In genomic region chr16:11183035-11183812, GRCh38 we compare ENCODE assay signal across 14 cellular contexts.
DNase-seq lines count a peak whose midpoint lies in the region; ATAC-seq lines count a peak whose summit lies in the region.
"Had no signal": no experiment of that assay in that cellular context is flagged by ENCODE, and none has a peak within 500 bp of the region (broad histone marks: within the 10 kb centered on the region; RNA-seq: fewer than 3 reads in every experiment).

No MANE protein-coding gene starts in this region.

- no peaks in the 10 kb centered on the region for H3K9me3 Mint-ChIP-seq in activated CD4-positive, alpha-beta T cell treated with anti-CD3 and anti-CD28 coated beads for 36 hours (ENCODE audit: low read depth)
- H3K9me3 Mint-ChIP-seq in stimulated activated effector memory CD8-positive, alpha-beta T cell treated with anti-CD3 and anti-CD28 coated beads, Interleukin-12 subunit alpha, Interleukin-12 subunit beta, amount 100 ng/mL, for 72 hours: no peaks in the 10 kb centered on the region

- no peaks in the 10 kb centered on the region for H3K36me3 ChIP-seq in H7 (replicated peaks; ENCODE audit: control insufficient read depth, insufficient read depth, low read length)

- intact Hi-C loops in activated CD4-positive, alpha-beta T cell treated with anti-CD3 and anti-CD28 coated beads for 36 hours (cut with DNase I, micrococcal nuclease): loop anchor here in 1 of 2 experiments (2.0 kb wide), 1 partner anchor 42 kb away; no protein-coding TSS in a partner anchor

- H3K4me3 Mint-ChIP-seq in activated CD4-positive, alpha-beta T cell treated with anti-CD3 and anti-CD28 coated beads for 36 hours: no peak overlapping the region
- H3K4me3 Mint-ChIP-seq in stimulated activated effector memory CD8-positive, alpha-beta T cell treated with anti-CD3 and anti-CD28 coated beads, Interleukin-12 subunit alpha, Interleukin-12 subunit beta, amount 100 ng/mL, for 72 hours: peak overlapping the region; percentile 20

- POLR2A ChIA-PET in activated CD4-positive, alpha-beta T cell treated with anti-CD3 and anti-CD28 coated beads for 36 hours (lab: Charles Lee): interaction anchor here (0.6 to 0.7 kb wide), 2 partner anchors 22 to 171 kb away, joined by 3 read pairs; no protein-coding TSS in a partner anchor

- H3K27me3 ChIP-seq in H7 (ENCODE audit: control insufficient read depth, insufficient read depth, low read length): no peaks in the 10 kb centered on the region
- H3K27me3 ChIP-seq: dorsolateral prefrontal cortex, upper lobe of right lung had no signal

- no peak overlapping the region for H3K4me3 ChIP-seq in H7 (ENCODE audit: insufficient read depth, low read depth, low read length)
- H3K4me3 ChIP-seq: A549, dorsolateral prefrontal cortex, upper lobe of right lung had no signal

- CTCF ChIA-PET in activated CD4-positive, alpha-beta T cell treated with anti-CD3 and anti-CD28 coated beads for 36 hours (lab: Charles Lee): interaction anchor here (1.0 to 1.3 kb wide), 2 partner anchors 42 to 173 kb away, joined by 3 to 4 read pairs; no protein-coding TSS in a partner anchor

- H3K36me3 Mint-ChIP-seq in activated CD4-positive, alpha-beta T cell treated with anti-CD3 and anti-CD28 coated beads for 36 hours (ENCODE audit: low read depth): peaks cover 25% of the 10 kb centered on the region
- peaks cover 11% of the 10 kb centered on the region for H3K36me3 Mint-ChIP-seq in stimulated activated effector memory CD8-positive, alpha-beta T cell treated with anti-CD3 and anti-CD28 coated beads, Interleukin-12 subunit alpha, Interleukin-12 subunit beta, amount 100 ng/mL, for 72 hours

- peak overlapping the region; percentile 72 for H3K27ac Mint-ChIP-seq in activated CD4-positive, alpha-beta T cell treated with anti-CD3 and anti-CD28 coated beads for 36 hours
- peak overlapping the region; percentile 88 for H3K27ac Mint-ChIP-seq in stimulated activated effector memory CD8-positive, alpha-beta T cell treated with anti-CD3 and anti-CD28 coated beads, Interleukin-12 subunit alpha, Interleukin-12 subunit beta, amount 100 ng/mL, for 72 hours

- ATAC-seq in activated CD4-positive, alpha-beta T cell treated with anti-CD3 and anti-CD28 coated beads for 36 hours: no peak
- peak; percentile 52 for ATAC-seq in stimulated activated effector memory CD8-positive, alpha-beta T cell treated with anti-CD3 and anti-CD28 coated beads, Interleukin-12 subunit alpha, Interleukin-12 subunit beta, amount 100 ng/mL, for 72 hours
- ATAC-seq: A549 had no signal

- peaks cover 36% of the 10 kb centered on the region for H3K4me1 Mint-ChIP-seq in activated CD4-positive, alpha-beta T cell treated with anti-CD3 and anti-CD28 coated beads for 36 hours
- H3K4me1 Mint-ChIP-seq in stimulated activated effector memory CD8-positive, alpha-beta T cell treated with anti-CD3 and anti-CD28 coated beads, Interleukin-12 subunit alpha, Interleukin-12 subunit beta, amount 100 ng/mL, for 72 hours: peaks cover 39% of the 10 kb centered on the region

- no peaks in the 10 kb centered on the region for H3K27me3 Mint-ChIP-seq in activated CD4-positive, alpha-beta T cell treated with anti-CD3 and anti-CD28 coated beads for 36 hours

- DNase-seq in activated CD4-positive, alpha-beta T cell treated with anti-CD3 and anti-CD28 coated beads for 36 hours: no peak
- no peak for DNase-seq in activated CD4-positive, alpha-beta T cell treated with anti-CD3 and anti-CD28 coated beads, Interleukin-2, amount 50 U/mL, for 48 hours
- peak; percentile 90 for DNase-seq in H7
- DNase-seq in NAMALWA (ENCODE audit: low spot score): peak; percentile 35
- DNase-seq in stimulated activated effector memory CD8-positive, alpha-beta T cell treated with anti-CD3 and anti-CD28 coated beads, Interleukin-12 subunit alpha, Interleukin-12 subunit beta, amount 100 ng/mL, for 72 hours (ENCODE audit: low spot score in 2 of 2): no peak
- DNase-seq in SIG-M5 treated with dmso at 0.1 percent for 504 hours (lab: John Stamatoyannopoulos, UW; ENCODE audit: unreplicated experiment): no peak
- no peak for DNase-seq in NCI-H2171 (lab: John Stamatoyannopoulos, UW)
- DNase-seq in EL: no peak
- DNase-seq: activated gamma-delta T cell treated with Interleukin-2 at 50 U/mL for 16 hours; dorsolateral prefrontal cortex; NCI-H1930; stimulated activated CD4-positive, alpha-beta T cell treated with anti-CD3 and anti-CD28 coated beads, Interleukin-2, amount 100 ng/mL, for 48 hours had no signal

Comparison
In these comparisons a context has a peak if more than half of its experiments do, and no peak if none do; other contexts are left out.
1. DNase-seq: peak in H7 (single experiment) and NAMALWA (single experiment); none in activated CD4-positive, alpha-beta T cell treated with anti-CD3 and anti-CD28 coated beads for 36 hours (single experiment), activated CD4-positive, alpha-beta T cell treated with anti-CD3 and anti-CD28 coated beads, Interleukin-2, amount 50 U/mL, for 48 hours (0 of 2), stimulated activated effector memory CD8-positive, alpha-beta T cell treated with anti-CD3 and anti-CD28 coated beads, Interleukin-12 subunit alpha, Interleukin-12 subunit beta, amount 100 ng/mL, for 72 hours (0 of 2), SIG-M5 treated with dmso at 0.1 percent for 504 hours (single experiment), NCI-H2171 (single experiment) and EL (single experiment).